9 cellular contexts compared by ENCODE assay signal in the genomic region with DNA sequence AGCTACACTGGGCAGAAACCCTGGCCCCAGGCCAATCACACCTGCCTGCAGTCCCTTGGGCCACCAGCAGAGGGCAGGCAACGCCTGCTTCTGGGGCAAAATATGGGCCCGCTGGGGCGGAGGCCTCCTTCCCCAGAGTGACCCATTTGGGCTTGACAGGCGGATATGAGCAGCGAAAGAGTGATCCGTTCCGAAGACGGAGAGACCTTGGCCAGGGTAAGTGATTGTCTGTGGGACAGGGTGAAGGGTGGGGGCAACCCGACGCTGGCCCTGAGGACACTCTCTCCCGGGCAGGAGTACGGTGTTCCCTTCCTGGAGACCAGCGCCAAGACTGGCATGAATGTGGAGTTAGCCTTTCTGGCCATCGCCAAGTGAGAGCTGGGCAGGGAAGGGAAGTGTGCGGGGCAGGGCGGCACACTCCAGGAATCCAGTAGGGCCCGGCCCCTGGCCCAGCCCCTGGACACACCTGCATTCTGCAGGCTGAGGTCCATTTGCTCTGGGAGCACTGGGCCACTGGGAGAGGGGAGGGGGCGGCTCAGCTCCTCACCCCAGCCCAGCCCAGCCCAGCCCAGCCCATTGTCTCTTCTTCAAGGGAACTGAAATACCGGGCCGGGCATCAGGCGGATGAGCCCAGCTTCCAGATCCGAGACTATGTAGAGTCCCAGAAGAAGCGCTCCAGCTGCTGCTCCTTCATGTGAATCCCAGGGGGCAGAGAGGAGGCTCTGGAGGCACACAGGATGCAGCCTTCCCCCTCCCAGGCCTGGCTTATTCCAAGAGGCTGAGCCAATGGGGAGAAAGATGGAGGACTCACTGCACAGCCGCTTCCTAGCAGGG. TPM values are rescaled to one million over a fixed set of nuclear protein-coding genes. Genes with fewer than 3 reads are reported as not detected.
DNase-seq lines count a peak whose midpoint lies in the region; ATAC-seq and TF ChIP-seq lines count a peak whose summit lies in the region.
"Had no signal": no experiment of that assay in that cellular context is flagged by ENCODE, and none has a peak within 500 bp of the region (broad histone marks: within the 10 kb centered on the region; RNA-seq: fewer than 3 reads in every experiment).

No MANE protein-coding gene starts in this region.

- peak; percentile 49 for ATAC-seq in natural killer cell treated with Interleukin-12 subunit alpha and Interleukin-12 subunit beta and Interleukin-15 and Interleukin-18, amount 100 ng/mL, for 72 hours
- no peak for ATAC-seq in GM18868 (IDR thresholded peaks at IDR 0.05; ENCODE audit: unreplicated experiment)

- no peak overlapping the region for H3K4me3 ChIP-seq in fibroblast of mammary gland (ENCODE audit: control insufficient read depth, low read depth, low read length)

- H3K4me3 Mint-ChIP-seq in natural killer cell treated with Interleukin-12 subunit alpha and Interleukin-12 subunit beta and Interleukin-15 and Interleukin-18, amount 100 ng/mL, for 72 hours = peak overlapping the region; percentile 72

- H3K4me1 Mint-ChIP-seq in natural killer cell treated with Interleukin-12 subunit alpha and Interleukin-12 subunit beta and Interleukin-15 and Interleukin-18, amount 100 ng/mL, for 72 hours (ENCODE audit: low read depth in 2 of 2) = peaks cover 49 to 57% of the 10 kb centered on the region in 2 donors

- H3K27ac Mint-ChIP-seq in natural killer cell treated with Interleukin-12 subunit alpha and Interleukin-12 subunit beta and Interleukin-15 and Interleukin-18, amount 100 ng/mL, for 72 hours = peak overlapping the region; percentile 76 to 80

- H3K9me3 Mint-ChIP-seq in natural killer cell treated with Interleukin-12 subunit alpha and Interleukin-12 subunit beta and Interleukin-15 and Interleukin-18, amount 100 ng/mL, for 72 hours = no peaks in the 10 kb centered on the region

- peak overlapping the region; percentile 51 for H3K27ac ChIP-seq in C4-2B

- no peaks in the 10 kb centered on the region for H3K27me3 Mint-ChIP-seq in natural killer cell treated with Interleukin-12 subunit alpha and Interleukin-12 subunit beta and Interleukin-15 and Interleukin-18, amount 100 ng/mL, for 72 hours

- peak; percentile 90 for DNase-seq in HK-2 (ENCODE audit: unreplicated experiment)
- peak; percentile 9 for DNase-seq in OCI-M2 (lab: John Stamatoyannopoulos, UW; ENCODE audit: unreplicated experiment)
- peak; percentile 75 for DNase-seq in activated T-helper 1 cell treated with Interleukin-2 at 50 U/mL for 16 hours (ENCODE audit: low read depth)
- DNase-seq in fibroblast of mammary gland (ENCODE audit: low read depth) = peak; percentile 57
- peak; percentile 87 for DNase-seq in natural killer cell treated with Interleukin-12 subunit alpha and Interleukin-12 subunit beta and Interleukin-15 and Interleukin-18, amount 100 ng/mL, for 72 hours (ENCODE audit: low spot score)
- peak; percentile 58 to 86 (median 78) for DNase-seq in stimulated activated naive CD4-positive, alpha-beta T cell (lab: John Stamatoyannopoulos, UW)

- TF ChIP-seq CTCF in C4-2B (conservative IDR thresholded peaks at IDR 0.05) (peak; percentile 99), fibroblast of mammary gland (conservative IDR thresholded peaks at IDR 0.05; ENCODE audit: control insufficient read depth, insufficient read depth, low read depth, low read length) (peak; percentile 100)

- H3K36me3 Mint-ChIP-seq in natural killer cell treated with Interleukin-12 subunit alpha and Interleukin-12 subunit beta and Interleukin-15 and Interleukin-18, amount 100 ng/mL, for 72 hours = no peaks in the 10 kb centered on the region

RNA-seq across cellular contexts. Expression of a gene that starts 3.5 kb away (rescaled TPM):
- 100 to 1,000 TPM; 159 to 187 TPM for total RNA-seq in natural killer cell treated with Interleukin-12 subunit alpha and Interleukin-12 subunit beta and Interleukin-15 and Interleukin-18, amount 100 ng/mL, for 72 hours

RNA-seq across cellular contexts. Expression of a gene that starts 7.9 kb away (rescaled TPM):
- 1 to 10 TPM; 1.3 to 3.3 TPM for total RNA-seq in natural killer cell treated with Interleukin-12 subunit alpha and Interleukin-12 subunit beta and Interleukin-15 and Interleukin-18, amount 100 ng/mL, for 72 hours

RNA-seq across cellular contexts. Expression of a gene that starts 31.2 kb away (rescaled TPM):
- 10 to 100 TPM; 42.9 to 60.7 TPM for total RNA-seq in natural killer cell treated with Interleukin-12 subunit alpha and Interleukin-12 subunit beta and Interleukin-15 and Interleukin-18, amount 100 ng/mL, for 72 hours

RNA-seq across cellular contexts. Expression of a gene that starts 32.2 kb away (rescaled TPM):
- total RNA-seq in natural killer cell treated with Interleukin-12 subunit alpha and Interleukin-12 subunit beta and Interleukin-15 and Interleukin-18, amount 100 ng/mL, for 72 hours = 1 to 10 TPM in 1 of 2 donors, not detected in 1; 2.2 TPM
- total RNA-seq: T-helper 1 cell treated with Interleukin-12 subunit alpha and Interleukin-12 subunit beta and Interleukin-4 antibody, amounts not matched to agents 30 ng/mL and 1 ng/mL, for 36 hours had no signal

Comparison
In these comparisons a context has a peak if more than half of its experiments do, and no peak if none do; other contexts are left out.
1. DNase-seq: peak in every context shown above with its lines; median percentile 90 in HK-2; 87 in natural killer cell treated with Interleukin-12 subunit alpha and Interleukin-12 subunit beta and Interleukin-15 and Interleukin-18, amount 100 ng/mL, for 72 hours; 78 in stimulated activated naive CD4-positive, alpha-beta T cell; 75 in activated T-helper 1 cell treated with Interleukin-2 at 50 U/mL for 16 hours; 57 in fibroblast of mammary gland; 9 in OCI-M2.